Comparison of ENCODE assay signal across 10 cellular contexts in the genomic region with DNA sequence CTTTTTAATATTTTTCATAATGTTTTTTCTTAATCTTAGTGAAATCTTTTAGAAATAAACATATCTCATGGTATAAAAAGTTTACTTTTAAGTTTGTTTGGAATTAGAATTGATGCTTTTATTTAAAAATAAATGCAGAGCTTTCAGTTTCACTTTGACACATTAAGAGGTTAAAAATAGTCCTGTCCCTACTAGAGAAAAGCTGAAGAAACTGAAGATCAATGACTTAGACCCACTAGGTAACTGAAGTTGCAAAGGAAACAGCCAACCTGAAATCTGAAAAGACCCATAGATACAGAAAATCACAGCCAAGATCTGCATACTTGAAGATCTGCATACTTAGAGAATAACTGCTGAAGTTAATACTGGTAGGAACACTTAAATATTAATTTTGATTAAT.
DNase-seq lines count a peak whose midpoint lies in the region; ATAC-seq and TF ChIP-seq lines count a peak whose summit lies in the region.
"Had no signal": no experiment of that assay in that cellular context is flagged by ENCODE, and none has a peak within 500 bp of the region (broad histone marks: within the 10 kb centered on the region; RNA-seq: fewer than 3 reads in every experiment).

No MANE protein-coding gene starts in this region.

- H4K20me1 ChIP-seq in neural progenitor cell (ENCODE audit: low read depth) = no peaks in the 10 kb centered on the region

- H3K36me3 Mint-ChIP-seq in neural progenitor cell = no peaks in the 10 kb centered on the region
- H3K36me3 Mint-ChIP-seq in CD4-positive, alpha-beta T cell (ENCODE audit: low read depth) = peaks cover 4% of the 10 kb centered on the region

- peaks cover 4% of the 10 kb centered on the region for H3K27me3 Mint-ChIP-seq in neural progenitor cell (ENCODE audit: insufficient read depth, low read depth)
- no peaks in the 10 kb centered on the region for H3K27me3 Mint-ChIP-seq in CD4-positive, alpha-beta T cell

- H3K4me1 ChIP-seq in uterus (no peaks in the 10 kb centered on the region), neural progenitor cell (peaks cover 6% of the 10 kb centered on the region), ascending aorta (no peaks in the 10 kb centered on the region)

- H3K4me1 Mint-ChIP-seq in neural progenitor cell = peaks cover 5% of the 10 kb centered on the region
- H3K4me1 Mint-ChIP-seq in CD4-positive, alpha-beta T cell (ENCODE audit: low read depth) = peaks cover 29% of the 10 kb centered on the region

- ATAC-seq in GM18861 (IDR thresholded peaks at IDR 0.05; ENCODE audit: unreplicated experiment) (peak; percentile 73), GM21737 (IDR thresholded peaks at IDR 0.05; ENCODE audit: unreplicated experiment) (peak; percentile 91), HG03460 (IDR thresholded peaks at IDR 0.05; ENCODE audit: unreplicated experiment) (peak; percentile 76)
- ATAC-seq in CD4-positive, alpha-beta T cell (ENCODE audit: poor library complexity) = no peak

- H3K27me3 ChIP-seq in uterus (no peaks in the 10 kb centered on the region), neural progenitor cell (no peaks in the 10 kb centered on the region), ascending aorta (no peaks in the 10 kb centered on the region)
- no peaks in the 10 kb centered on the region for H3K27me3 ChIP-seq in CD4-positive, alpha-beta T cell (ENCODE audit: control insufficient read depth, insufficient read depth, low read length)
- H3K27me3 ChIP-seq: ovary had no signal

- no peak for TF ChIP-seq POLR2A in uterus (IDR thresholded peaks at IDR 0.05)

- CTCF ChIA-PET in CD4-positive, alpha-beta T cell (lab: Charles Lee) = no interaction called here

- H3K4me3 Mint-ChIP-seq in neural progenitor cell = no peak overlapping the region
- no peak overlapping the region for H3K4me3 Mint-ChIP-seq in CD4-positive, alpha-beta T cell

- H3K79me2 ChIP-seq in neural progenitor cell (ENCODE audit: low read depth) = no peaks in the 10 kb centered on the region

- intact Hi-C loops in uterus (cut with DNase I; ENCODE audit: low total_unique reads) (no loop called here), ascending aorta (cut with DNase I) (no loop called here)
- intact Hi-C loops in CD4-positive, alpha-beta T cell (cut with DNase I, micrococcal nuclease) = no loop called here

- no peaks in the 10 kb centered on the region for H3K36me3 ChIP-seq in uterus
- no peaks in the 10 kb centered on the region for H3K36me3 ChIP-seq in neural progenitor cell
- no peaks in the 10 kb centered on the region for H3K36me3 ChIP-seq in ascending aorta
- H3K36me3 ChIP-seq: ovary had no signal

- peaks cover 3% of the 10 kb centered on the region for H3K9me3 Mint-ChIP-seq in neural progenitor cell
- peaks cover 2% of the 10 kb centered on the region for H3K9me3 Mint-ChIP-seq in CD4-positive, alpha-beta T cell

- peak; percentile 7 for DNase-seq in fibroblast of the aortic adventitia (ENCODE audit: low read depth)
- no peak for DNase-seq in uterus
- DNase-seq in neural progenitor cell (ENCODE audit: low spot score) = no peak
- no peak for DNase-seq in ascending aorta (ENCODE audit: low spot score in 2 of 2)
- no peak for DNase-seq in CD4-positive, alpha-beta T cell
- DNase-seq: hypothalamus, ovary had no signal

- H3F3A ChIP-seq in neural progenitor cell (ENCODE audit: low read depth) = no peaks in the 10 kb centered on the region

- H3K9ac ChIP-seq in neural progenitor cell = no peak overlapping the region

- no peaks in the 10 kb centered on the region for H3K9me3 ChIP-seq in uterus
- H3K9me3 ChIP-seq in neural progenitor cell (ENCODE audit: low read depth) = no peaks in the 10 kb centered on the region
- peaks cover 0 to 6% of the 10 kb centered on the region in 2 donors for H3K9me3 ChIP-seq in ascending aorta
- no peaks in the 10 kb centered on the region for H3K9me3 ChIP-seq in CD4-positive, alpha-beta T cell (ENCODE audit: control insufficient read depth, low read length)
- H3K9me3 ChIP-seq: ovary had no signal

- H3K27ac ChIP-seq in uterus = no peak overlapping the region
- H3K27ac ChIP-seq in neural progenitor cell = no peak overlapping the region
- no peak overlapping the region for H3K27ac ChIP-seq in ascending aorta
- no peak overlapping the region for H3K27ac ChIP-seq in CD4-positive, alpha-beta T cell (ENCODE audit: low read depth, low read length)

- TF ChIP-seq CTCF in fibroblast of the aortic adventitia (IDR thresholded peaks at IDR 0.05; ENCODE audit: insufficient read depth, low read length) = no peak
- no peak for TF ChIP-seq CTCF in uterus (IDR thresholded peaks at IDR 0.05)
- TF ChIP-seq CTCF in neural progenitor cell (IDR thresholded peaks at IDR 0.05) = no peak
- TF ChIP-seq CTCF in ascending aorta (IDR thresholded peaks at IDR 0.05) = no peak
- TF ChIP-seq CTCF in CD4-positive, alpha-beta T cell (IDR thresholded peaks at IDR 0.05) = no peak

- POLR2A ChIA-PET in CD4-positive, alpha-beta T cell (lab: Charles Lee) = interaction anchor here (1.3 kb wide), 1 partner anchor 11 kb away, joined by 5 read pairs; no protein-coding TSS in a partner anchor

- no peak overlapping the region for H3K4me2 ChIP-seq in neural progenitor cell

- no peak overlapping the region for H2AFZ ChIP-seq in neural progenitor cell (replicated peaks)

- no peak overlapping the region for H3K27ac Mint-ChIP-seq in neural progenitor cell
- H3K27ac Mint-ChIP-seq in CD4-positive, alpha-beta T cell = no peak overlapping the region

- H3K4me3 ChIP-seq in fibroblast of the aortic adventitia (ENCODE audit: low read depth, low read length) (no peak overlapping the region), uterus (no peak overlapping the region), neural progenitor cell (no peak overlapping the region), ascending aorta (no peak overlapping the region)
- H3K4me3 ChIP-seq: ovary had no signal
